Comparison of ENCODE assay signal across 8 cellular contexts in the genomic region with DNA sequence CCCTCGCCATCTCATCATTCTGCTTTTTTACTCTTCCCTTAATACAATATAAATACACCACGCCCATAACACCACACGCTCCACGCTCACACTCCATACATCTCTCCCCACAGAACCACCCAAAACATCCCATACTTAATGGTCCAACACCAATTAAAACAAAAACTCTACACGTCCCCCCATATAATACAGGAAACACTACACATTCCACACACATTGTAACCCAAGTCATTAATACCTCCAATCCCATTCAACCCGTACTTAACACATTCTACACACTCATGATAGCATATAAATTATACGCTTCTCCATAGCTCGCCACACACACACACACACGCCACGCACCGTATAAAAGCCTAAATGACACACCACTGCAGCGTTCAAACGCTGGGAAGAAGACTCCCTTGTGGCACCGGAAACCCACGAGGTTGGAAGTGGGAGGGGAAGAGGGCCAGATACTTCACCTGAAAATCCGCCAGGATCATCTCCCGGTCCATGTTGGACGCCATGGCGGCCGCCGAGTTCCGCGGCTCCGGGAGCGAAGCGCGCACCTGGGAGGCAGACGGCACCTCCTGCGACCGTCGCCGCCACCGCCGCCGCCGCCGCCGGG. TPM values are rescaled to one million over a fixed set of nuclear protein-coding genes. Genes with fewer than 3 reads are reported as not detected.
DNase-seq lines count a peak whose midpoint lies in the region; ATAC-seq and TF ChIP-seq lines count a peak whose summit lies in the region.

No MANE protein-coding gene starts in this region.

- WGBS in adrenal gland, 4 donors, result 1 to 3% (median 2%) methylated on average over 15 to 38 of the region's 38 CpGs
- 0 to 1% (median 0%) methylated on average over 38 of the region's 38 CpGs for WGBS in spleen, 5 donors

- H3K4me1 ChIP-seq in adrenal gland (replicated peaks in 1 of 2), result peaks cover 8 to 16% of the 10 kb centered on the region in 2 donors
- H3K4me1 ChIP-seq in spleen, result peaks cover 8 to 61% (median 33%) of the 10 kb centered on the region in 6 donors

- ATAC-seq in GM21360 (IDR thresholded peaks at IDR 0.05; ENCODE audit: unreplicated experiment) (peak; percentile 10), GM21786 (IDR thresholded peaks at IDR 0.05; ENCODE audit: unreplicated experiment) (no peak)

- H3K36me3 ChIP-seq in adrenal gland (replicated peaks in 1 of 2) (no peaks in the 10 kb centered on the region), spleen (no peaks in the 10 kb centered on the region)

- DNase-seq in DMS53 treated with DMSO at 0.1 percent for 48 hours (lab: John Stamatoyannopoulos, UW; ENCODE audit: unreplicated experiment) (peak; percentile 38), NCI-H2029 (lab: John Stamatoyannopoulos, UW) (peak; percentile 76), adrenal gland (peak; percentile 42 to 67 (median 57)), spleen (no peak), iPS-NIHi7 (ENCODE audit: extremely low spot score) (no peak)

- H3K4me3 ChIP-seq in adrenal gland (peak overlapping the region in 3 of 4 donors; percentile 34 to 79 (median 39)), iPS-18c (ENCODE audit: insufficient read depth, low read depth, low read length) (peak overlapping the region; percentile 84), spleen (peak overlapping the region; percentile 46 to 91 (median 70))

- H3K9me3 ChIP-seq in adrenal gland (replicated peaks in 1 of 3), result no peaks in the 10 kb centered on the region
- no peaks in the 10 kb centered on the region for H3K9me3 ChIP-seq in iPS-18c (ENCODE audit: control insufficient read depth, insufficient read depth, low read length)
- no peaks in the 10 kb centered on the region for H3K9me3 ChIP-seq in spleen

- TF ChIP-seq CTCF in adrenal gland (IDR thresholded peaks at IDR 0.05) (no peak), spleen (IDR thresholded peaks at IDR 0.05 in 8 of 11, conservative IDR thresholded peaks at IDR 0.05 in 3 of 11) (no peak)

- intact Hi-C loops in adrenal gland (cut with DNase I) (no loop called here), spleen (cut with DNase I; ENCODE audit: low total_unique reads) (no loop called here)

- H3K27me3 ChIP-seq in adrenal gland (no peaks in the 10 kb centered on the region), spleen (replicated peaks in 1 of 7) (no peaks in the 10 kb centered on the region)

- H3K27ac ChIP-seq in adrenal gland (peak overlapping the region in 4 of 5 donors; percentile 72 to 93 (median 86)), spleen (peak overlapping the region; percentile 64 to 92 (median 88))

- TF ChIP-seq POLR2A in adrenal gland (IDR thresholded peaks at IDR 0.05) (no peak), spleen (IDR thresholded peaks at IDR 0.05) (no peak)

RNA-seq across cellular contexts. Expression of a gene that starts 0.7 kb away (rescaled TPM):
- 10 to 100 TPM; 25.2 to 88.4 (median 49.8) TPM for total RNA-seq in adrenal gland
- 10 to 100 TPM; 23.4 to 79.9 (median 24.7) TPM for polyA plus RNA-seq in adrenal gland
- total RNA-seq in spleen, result 10 to 100 TPM; 36.2 to 58.7 (median 43.9) TPM
- polyA plus RNA-seq in spleen, result 10 to 100 TPM; 16.7 to 20.0 (median 19.2) TPM

RNA-seq across cellular contexts. Expression of a gene that starts 10.6 kb away (rescaled TPM):
- total RNA-seq in adrenal gland (10 to 100 TPM; 11.0 to 46.0 (median 25.3) TPM), spleen (10 to 100 TPM in 4 of 7 donors, 1 to 10 TPM in 3; 6.9 to 18.2 (median 10.1) TPM)
- polyA plus RNA-seq in adrenal gland (10 to 100 TPM; 15.7 to 27.4 (median 18.5) TPM), spleen (10 to 100 TPM in 2 of 3 donors, 1 to 10 TPM in 1; 7.7 to 17.9 (median 17.6) TPM)

Comparison
In these comparisons a context has a peak if more than half of its experiments do, and no peak if none do; other contexts are left out.
1. DNase-seq: peak in DMS53 treated with DMSO at 0.1 percent for 48 hours (single experiment), NCI-H2029 (single experiment) and adrenal gland (7 of 7); none in spleen (single experiment) and iPS-NIHi7 (single experiment).
2. Peak in every context shown above with its lines, with median percentiles within 50 percentile points of each other: H3K4me3 ChIP-seq.